In genomic region chr16:22172642-22173041, GRCh38 we compare ENCODE assay signal across 10 cellular contexts. TPM values are rescaled to one million over a fixed set of nuclear protein-coding genes. Genes with fewer than 3 reads are reported as not detected.
DNase-seq lines count a peak whose midpoint lies in the region; ATAC-seq, FAIRE-seq and TF ChIP-seq lines count a peak whose summit lies in the region.
"Not testable (repeated sequence)": the region's sequence is repeated elsewhere in the genome, so short reads cannot be mapped to it uniquely, and the experiment has no call there.
"Had no signal": no experiment of that assay in that cellular context is flagged by ENCODE, and none has a peak within 500 bp of the region (broad histone marks: within the 10 kb centered on the region; RNA-seq: fewer than 3 reads in every experiment).

No MANE protein-coding gene starts in this region.

- 5% methylated on average over 1 of the region's 1 CpG for WGBS in HepG2 (ENCODE audit: low lambda C conversion rate)

- not testable (repeated sequence) for H3K79me2 ChIP-seq in HepG2 (ENCODE audit: insufficient read depth, low read length)

- ATAC-seq in HepG2 = not testable (repeated sequence)

- H4K20me1 ChIP-seq in HepG2 (ENCODE audit: insufficient read depth, low read length) = not testable (repeated sequence)

- TF ChIP-seq POLR2A in HepG2 (IDR thresholded peaks at IDR 0.05; ENCODE audit: insufficient read depth in 1 of 2, low read depth in 2 of 2, low read length in 2 of 2) = not testable (repeated sequence)

- H3K27ac ChIP-seq in HEK293 (ENCODE audit: extremely low read depth, low read depth, low read length); HepG2 (ENCODE audit: extremely low read length, insufficient read depth, low read length): not testable (repeated sequence)

- POLR2A ChIA-PET in HEK293 (lab: Yijun Ruan, JAX); HepG2 (lab: Yijun Ruan, JAX): not testable (repeated sequence)

- in situ Hi-C loops in HepG2 (cut with HindIII; ENCODE audit: extremely low pct_ligation_motif_present, low pct_unique_long_range_greater_than_20kb) = not testable (repeated sequence)

- TF ChIP-seq RAD21 in HepG2 (CRISPR knock-in tag; IDR thresholded peaks at IDR 0.05) = not testable (repeated sequence)

- CTCF ChIA-PET in HEK293 (lab: Yijun Ruan, JAX) = interaction anchor here (1.2 to 1.6 kb wide), 2 partner anchors 73 to 516 kb away, joined by 3 read pairs; no protein-coding TSS in a partner anchor
- CTCF ChIA-PET in HepG2 (lab: Yijun Ruan, JAX; ENCODE audit: low intra/inter-chr PET ratio, low total read pairs) = not testable (repeated sequence)

- not testable (repeated sequence) for H3K36me3 ChIP-seq in HEK293 (ENCODE audit: control insufficient read depth in 2 of 2, insufficient read depth in 1 of 2, low read length in 2 of 2); HepG2 (replicated peaks in 1 of 2; ENCODE audit: control insufficient read depth in 1 of 2, insufficient read depth in 2 of 2, low read length in 2 of 2)

- intact Hi-C loops in HepG2 (cut with micrococcal nuclease; ENCODE audit: unreplicated experiment) = not testable (repeated sequence)

- not testable (repeated sequence) for DNase-seq in HepG2 (ENCODE audit: low spot score)

- H2AFZ ChIP-seq in HepG2 (ENCODE audit: low read length) = not testable (repeated sequence)

- not testable (repeated sequence) for H3K4me1 ChIP-seq in HEK293 (ENCODE audit: control insufficient read depth, insufficient read depth, low read length)
- H3K4me1 ChIP-seq in HepG2 (ENCODE audit: insufficient read depth, low read length) = peaks cover 19% of the 10 kb centered on the region

- H3K9me3 ChIP-seq in HEK293 (ENCODE audit: control insufficient read depth, insufficient read depth, low read depth, low read length); HepG2 (ENCODE audit: low read length): not testable (repeated sequence)

- FAIRE-seq in HepG2 (lab: Jason Lieb, UNC) = not testable (repeated sequence)

- not testable (repeated sequence) for TF ChIP-seq CTCF in HEK293 (tag by site-specific recombination; IDR thresholded peaks at IDR 0.05); HepG2 (CRISPR knock-in tag; IDR thresholded peaks at IDR 0.05)

- not testable (repeated sequence) for H3K9ac ChIP-seq in HepG2 (ENCODE audit: insufficient read depth, low read depth, low read length)

- not testable (repeated sequence) for H3K4me2 ChIP-seq in HepG2 (ENCODE audit: low read depth, low read length)

- not testable (repeated sequence) for TF ChIP-seq EP300 in HepG2 (IDR thresholded peaks at IDR 0.05; ENCODE audit: low read depth in 2 of 2, low read length in 2 of 2); HepG2 (CRISPR knock-in tag; IDR thresholded peaks at IDR 0.05; ENCODE audit: borderline replicate concordance)

- not testable (repeated sequence) for H3K4me3 ChIP-seq in HEK293 (ENCODE audit: low read depth, low read length); HepG2 (replicated peaks in 1 of 3; ENCODE audit: insufficient read depth in 1 of 3, low read depth in 2 of 3, low read length in 3 of 3)

- not testable (repeated sequence) for BruUV-seq in HepG2 (replicated peaks; lab: Mats Ljungman, UMichigan)

- not testable (repeated sequence) for H3K27me3 ChIP-seq in HepG2 (ENCODE audit: control insufficient read depth in 1 of 2, insufficient read depth in 2 of 2, low read length in 2 of 2)

TF ChIP-seq in HEK293, 187 proteins besides CTCF, POLR2A, EP300 and RAD21:
- TF ChIP-seq ZNF121 (tag by site-specific recombination; IDR thresholded peaks at IDR 0.05) = peak; percentile 68

TF ChIP-seq in HepG2, 621 proteins besides CTCF, POLR2A, EP300 and RAD21:
- peak; percentile 62 for TF ChIP-seq ZNF121 (CRISPR knock-in tag; IDR thresholded peaks at IDR 0.05)

RNA-seq across cellular contexts. Expression of gene SDR42E2, which starts 10.3 kb away (rescaled TPM):
- 0.11 TPM in 1 of 2 replicates, not detected in the other for total RNA-seq in HepG2 (2016; rRNA removed; fragmentation: Illumina TruSeq; extraction: Trizol)
- 0.44 and 0.71 TPM in 2 replicates for total RNA-seq in HepG2 (2016; cell fraction: cytosol; rRNA removed; fragmentation: Illumina TruSeq; extraction: Trizol; ENCODE audit: low read depth)
- total RNA-seq in HepG2 (2016; cell fraction: insoluble cytoplasmic fraction; rRNA removed; fragmentation: Illumina TruSeq; extraction: Trizol) = 0.13 TPM in 1 of 2 replicates, not detected in the other
- total RNA-seq in HepG2 (2016; cell fraction: membrane; rRNA removed; fragmentation: Illumina TruSeq; extraction: Trizol) = 0.17 and 0.28 TPM in 2 replicates
- total RNA-seq in HepG2 (2016; cell fraction: nucleus; rRNA removed; fragmentation: Illumina TruSeq; extraction: Trizol) = 0.37 and 0.60 TPM in 2 replicates
- 0.05 TPM in 1 of 2 replicates, not detected in the other for polyA plus RNA-seq in HepG2 (2011; rRNA removed)
- polyA plus RNA-seq in HepG2 (2011; cell fraction: cytosol; rRNA removed) = not detected in 2 replicates
- 0.07 and 0.10 TPM in 2 replicates for polyA plus RNA-seq in HepG2 (2011; cell fraction: nucleus; rRNA removed)
- polyA plus RNA-seq in HepG2 (2012) = 0.17 and 0.23 TPM in 2 replicates
- 0.05 and 0.08 TPM in 2 replicates for polyA plus RNA-seq in HepG2 (2016; cell fraction: cytosol; fragmentation: Illumina TruSeq; extraction: Trizol; ENCODE audit: low read depth)
- not detected in 2 replicates for polyA plus RNA-seq in HepG2 (2016; cell fraction: insoluble cytoplasmic fraction; fragmentation: Illumina TruSeq; extraction: Trizol; ENCODE audit: low read depth)
- 0.07 TPM in 1 of 2 replicates, not detected in the other for polyA plus RNA-seq in HepG2 (2016; cell fraction: membrane; fragmentation: Illumina TruSeq; extraction: Trizol; ENCODE audit: low read depth)
- polyA plus RNA-seq in HepG2 (2016; cell fraction: nucleus; fragmentation: Illumina TruSeq; extraction: Trizol; ENCODE audit: insufficient read depth, low read depth) = not detected in 2 replicates
- polyA minus RNA-seq in HepG2 (2011; rRNA and poly(A)+ RNA removed; ENCODE audit: low replicate concordance) = 0.05 and 0.14 TPM in 2 replicates
- 0.26 TPM in 1 of 2 replicates, not detected in the other for polyA minus RNA-seq in HepG2 (2011; cell fraction: cytosol; rRNA and poly(A)+ RNA removed)
- polyA minus RNA-seq in HepG2 (2011; cell fraction: nucleus; rRNA and poly(A)+ RNA removed) = 0.50 and 0.77 TPM in 2 replicates
- total RNA-seq: A172, A673, Caco-2, Calu3, Daoy had no signal
- polyA plus RNA-seq: A549, AG04450, BJ had no signal

RNA-seq across cellular contexts. Expression of gene EEF2K, which starts 33.4 kb away (rescaled TPM):
- total RNA-seq in HepG2 (2016; rRNA removed; fragmentation: Illumina TruSeq; extraction: Trizol) = 14.3 and 23.8 TPM in 2 replicates
- 3.2 and 3.4 TPM in 2 replicates for total RNA-seq in HepG2 (2016; cell fraction: cytosol; rRNA removed; fragmentation: Illumina TruSeq; extraction: Trizol; ENCODE audit: low read depth)
- total RNA-seq in HepG2 (2016; cell fraction: insoluble cytoplasmic fraction; rRNA removed; fragmentation: Illumina TruSeq; extraction: Trizol) = 12.5 and 22.8 TPM in 2 replicates
- 8.3 and 8.6 TPM in 2 replicates for total RNA-seq in HepG2 (2016; cell fraction: membrane; rRNA removed; fragmentation: Illumina TruSeq; extraction: Trizol)
- 20.0 and 25.8 TPM in 2 replicates for total RNA-seq in HepG2 (2016; cell fraction: nucleus; rRNA removed; fragmentation: Illumina TruSeq; extraction: Trizol)
- 20.0 and 22.0 TPM in 2 replicates for polyA plus RNA-seq in HepG2 (2011; rRNA removed)
- polyA plus RNA-seq in HepG2 (2011; cell fraction: cytosol; rRNA removed) = 7.4 and 8.9 TPM in 2 replicates
- 47.8 and 56.1 TPM in 2 replicates for polyA plus RNA-seq in HepG2 (2011; cell fraction: nucleus; rRNA removed)
- 11.0 and 12.1 TPM in 2 replicates for polyA plus RNA-seq in HepG2 (2012)
- 1.1 and 1.2 TPM in 2 replicates for polyA plus RNA-seq in HepG2 (2016; cell fraction: cytosol; fragmentation: Illumina TruSeq; extraction: Trizol; ENCODE audit: low read depth)
- 8.7 and 10.9 TPM in 2 replicates for polyA plus RNA-seq in HepG2 (2016; cell fraction: insoluble cytoplasmic fraction; fragmentation: Illumina TruSeq; extraction: Trizol; ENCODE audit: low read depth)
- 2.6 and 3.0 TPM in 2 replicates for polyA plus RNA-seq in HepG2 (2016; cell fraction: membrane; fragmentation: Illumina TruSeq; extraction: Trizol; ENCODE audit: low read depth)
- 33.2 and 35.2 TPM in 2 replicates for polyA plus RNA-seq in HepG2 (2016; cell fraction: nucleus; fragmentation: Illumina TruSeq; extraction: Trizol; ENCODE audit: insufficient read depth, low read depth)
- polyA minus RNA-seq in HepG2 (2011; rRNA and poly(A)+ RNA removed; ENCODE audit: low replicate concordance) = 52.0 and 57.8 TPM in 2 replicates
- 14.7 and 15.5 TPM in 2 replicates for polyA minus RNA-seq in HepG2 (2011; cell fraction: cytosol; rRNA and poly(A)+ RNA removed)
- polyA minus RNA-seq in HepG2 (2011; cell fraction: nucleus; rRNA and poly(A)+ RNA removed) = 23.9 and 25.6 TPM in 2 replicates
